Comparison of ENCODE assay signal across 1 cellular context in genomic region chr5:132691755-132692631, GRCh38.
TF ChIP-seq lines count a peak whose summit lies in the region.
"Not testable (repeated sequence)": the region's sequence is repeated elsewhere in the genome, so short reads cannot be mapped to it uniquely, and the experiment has no call there.

No MANE protein-coding gene starts in this region.

TF ChIP-seq in K562, 482 proteins besides CTCF, POLR2A, EP300 and RAD21:
- TF ChIP-seq ZNF146 (CRISPR knock-in tag; IDR thresholded peaks at IDR 0.05; ENCODE audit: unreplicated experiment) (peak; percentile 52), CEBPG (CRISPR knock-in tag; IDR thresholded peaks at IDR 0.05) (peak; percentile 43; the same call in 1 of the 2 replicates), RBM25 (IDR thresholded peaks at IDR 0.05; ENCODE audit: low read depth, low read length, severe bottlenecking) (peak; percentile 21)
- not testable (repeated sequence) for TF ChIP-seq CEBPG (tag; conservative IDR thresholded peaks at IDR 0.05 in 1 of 2, IDR thresholded peaks at IDR 0.05 in 1 of 2)
